In genomic region chr2:84875619-84876018, GRCh38 we compare ENCODE assay signal across 7 cellular contexts. TPM values are rescaled to one million over a fixed set of nuclear protein-coding genes. Genes with fewer than 3 reads are reported as not detected.
DNase-seq lines count a peak whose midpoint lies in the region; ATAC-seq and TF ChIP-seq lines count a peak whose summit lies in the region.
"Not testable (repeated sequence)": the region's sequence is repeated elsewhere in the genome, so short reads cannot be mapped to it uniquely, and the experiment has no call there.

No MANE protein-coding gene starts in this region.

- H3K9me3 Mint-ChIP-seq in CD8-positive, alpha-beta T cell; T-helper 2 cell treated with Interferon-gamma antibody and Interleukin-4, amounts not matched to agents 5 μg/mL and 100 μg/mL, for 36 hours; activated CD8-positive, alpha-beta T cell treated with anti-CD3 and anti-CD28 coated beads, Interleukin-2, amount 10 ng/mL, durations not matched to agents 7 days and 5 days (ENCODE audit: insufficient read depth); activated naive CD4-positive, alpha-beta T cell treated with anti-CD3 and anti-CD28 coated beads for 36 hours; activated naive CD8-positive, alpha-beta T cell treated with anti-CD3 and anti-CD28 coated beads, Interleukin-2, amount 10 ng/mL, durations not matched to agents 7 days and 5 days; effector memory CD8-positive, alpha-beta T cell; stimulated activated effector memory CD8-positive, alpha-beta T cell treated with anti-CD3 and anti-CD28 coated beads, Interleukin-12 subunit alpha, Interleukin-12 subunit beta, amount 100 ng/mL, for 72 hours: not testable (repeated sequence)

- CTCF ChIA-PET in CD8-positive, alpha-beta T cell (lab: Charles Lee) = interaction anchor here (0.6 to 17.9 kb wide), 5 partner anchors 18 to 561 kb away, joined by 3 to 278 read pairs (median 3); no protein-coding TSS in a partner anchor
- CTCF ChIA-PET in activated CD8-positive, alpha-beta T cell treated with anti-CD3 and anti-CD28 coated beads, Interleukin-2, amount 10 ng/mL, durations not matched to agents 7 days and 5 days (lab: Charles Lee) = interaction anchor here (0.7 to 24.0 kb wide), 6 partner anchors 9 to 387 kb away, joined by 3 to 397 read pairs (median 4); no protein-coding TSS in a partner anchor
- CTCF ChIA-PET in activated naive CD4-positive, alpha-beta T cell treated with anti-CD3 and anti-CD28 coated beads for 36 hours (lab: Charles Lee) = interaction anchor here (0.6 to 8.0 kb wide), 6 partner anchors 10 to 62 kb away, joined by 3 to 75 read pairs (median 12); no protein-coding TSS in a partner anchor

- H3K27ac ChIP-seq in CD8-positive, alpha-beta T cell (ENCODE audit: low read depth, low read length) = peak overlapping the region; percentile 3

- not testable (repeated sequence) for H3K9me3 ChIP-seq in CD8-positive, alpha-beta T cell (ENCODE audit: low read length)

- TF ChIP-seq CTCF in CD8-positive, alpha-beta T cell (IDR thresholded peaks at IDR 0.05) = not testable (repeated sequence)

- intact Hi-C loops in CD8-positive, alpha-beta T cell (cut with DNase I, micrococcal nuclease) = loop anchor here in 1 of 2 experiments (5.0 kb wide), 1 partner anchor 97 kb away; the partner anchor contains the start of gene KCMF1
- intact Hi-C loops in activated naive CD4-positive, alpha-beta T cell treated with anti-CD3 and anti-CD28 coated beads for 36 hours (cut with micrococcal nuclease) = not testable (repeated sequence)

- peaks cover 80% of the 10 kb centered on the region for H3K4me1 Mint-ChIP-seq in CD8-positive, alpha-beta T cell (ENCODE audit: low read depth)
- peaks cover 53% of the 10 kb centered on the region for H3K4me1 Mint-ChIP-seq in T-helper 2 cell treated with Interferon-gamma antibody and Interleukin-4, amounts not matched to agents 5 μg/mL and 100 μg/mL, for 36 hours (ENCODE audit: low read depth)
- peaks cover 78% of the 10 kb centered on the region for H3K4me1 Mint-ChIP-seq in activated CD8-positive, alpha-beta T cell treated with anti-CD3 and anti-CD28 coated beads, Interleukin-2, amount 10 ng/mL, durations not matched to agents 7 days and 5 days (ENCODE audit: low read depth)
- peaks cover 79% of the 10 kb centered on the region for H3K4me1 Mint-ChIP-seq in activated naive CD4-positive, alpha-beta T cell treated with anti-CD3 and anti-CD28 coated beads for 36 hours (ENCODE audit: low read depth)
- peaks cover 67% of the 10 kb centered on the region for H3K4me1 Mint-ChIP-seq in activated naive CD8-positive, alpha-beta T cell treated with anti-CD3 and anti-CD28 coated beads, Interleukin-2, amount 10 ng/mL, durations not matched to agents 7 days and 5 days
- peaks cover 24 to 32% of the 10 kb centered on the region in 2 donors for H3K4me1 Mint-ChIP-seq in effector memory CD8-positive, alpha-beta T cell (ENCODE audit: low read depth in 2 of 2)
- H3K4me1 Mint-ChIP-seq in stimulated activated effector memory CD8-positive, alpha-beta T cell treated with anti-CD3 and anti-CD28 coated beads, Interleukin-12 subunit alpha, Interleukin-12 subunit beta, amount 100 ng/mL, for 72 hours = peaks cover 46% of the 10 kb centered on the region

- H3K36me3 ChIP-seq in CD8-positive, alpha-beta T cell (ENCODE audit: insufficient read depth, low read length) = peaks cover 14% of the 10 kb centered on the region

- DNase-seq in CD8-positive, alpha-beta T cell; T-helper 2 cell treated with Interferon-gamma antibody and Interleukin-4, amounts not matched to agents 5 μg/mL and 100 μg/mL, for 36 hours (ENCODE audit: low spot score); activated CD8-positive, alpha-beta T cell treated with anti-CD3 and anti-CD28 coated beads, Interleukin-2, amount 10 ng/mL, durations not matched to agents 7 days and 5 days; activated naive CD8-positive, alpha-beta T cell treated with anti-CD3 and anti-CD28 coated beads, Interleukin-2, amount 10 ng/mL, durations not matched to agents 7 days and 5 days; effector memory CD8-positive, alpha-beta T cell; stimulated activated effector memory CD8-positive, alpha-beta T cell treated with anti-CD3 and anti-CD28 coated beads, Interleukin-12 subunit alpha, Interleukin-12 subunit beta, amount 100 ng/mL, for 72 hours (ENCODE audit: low spot score in 2 of 2): not testable (repeated sequence)
- peak; percentile 3 for DNase-seq in activated naive CD4-positive, alpha-beta T cell treated with anti-CD3 and anti-CD28 coated beads for 36 hours

- peak overlapping the region; percentile 91 for H3K27ac Mint-ChIP-seq in CD8-positive, alpha-beta T cell
- not testable (repeated sequence) for H3K27ac Mint-ChIP-seq in T-helper 2 cell treated with Interferon-gamma antibody and Interleukin-4, amounts not matched to agents 5 μg/mL and 100 μg/mL, for 36 hours
- H3K27ac Mint-ChIP-seq in activated CD8-positive, alpha-beta T cell treated with anti-CD3 and anti-CD28 coated beads, Interleukin-2, amount 10 ng/mL, durations not matched to agents 7 days and 5 days = peak overlapping the region; percentile 73
- peak overlapping the region; percentile 92 for H3K27ac Mint-ChIP-seq in activated naive CD4-positive, alpha-beta T cell treated with anti-CD3 and anti-CD28 coated beads for 36 hours
- H3K27ac Mint-ChIP-seq in activated naive CD8-positive, alpha-beta T cell treated with anti-CD3 and anti-CD28 coated beads, Interleukin-2, amount 10 ng/mL, durations not matched to agents 7 days and 5 days = peak overlapping the region; percentile 95
- H3K27ac Mint-ChIP-seq in effector memory CD8-positive, alpha-beta T cell = peak overlapping the region; percentile 9 to 36
- H3K27ac Mint-ChIP-seq in stimulated activated effector memory CD8-positive, alpha-beta T cell treated with anti-CD3 and anti-CD28 coated beads, Interleukin-12 subunit alpha, Interleukin-12 subunit beta, amount 100 ng/mL, for 72 hours = peak overlapping the region; percentile 54

- POLR2A ChIA-PET in CD8-positive, alpha-beta T cell (lab: Charles Lee) = interaction anchor here (0.8 to 2.9 kb wide), 2 partner anchors 27 to 50 kb away, joined by 3 to 13 read pairs; no protein-coding TSS in a partner anchor
- POLR2A ChIA-PET in activated CD8-positive, alpha-beta T cell treated with anti-CD3 and anti-CD28 coated beads, Interleukin-2, amount 10 ng/mL, durations not matched to agents 7 days and 5 days (lab: Charles Lee) = interaction anchor here (0.5 to 1.9 kb wide), 2 partner anchors 31 to 91 kb away, joined by 3 to 10 read pairs; partner anchors contain the start of gene TMSB10
- POLR2A ChIA-PET in activated naive CD8-positive, alpha-beta T cell treated with anti-CD3 and anti-CD28 coated beads, Interleukin-2, amount 10 ng/mL, durations not matched to agents 7 days and 5 days (lab: Charles Lee) = interaction anchor here (1.2 to 3.5 kb wide), 3 partner anchors 13 to 63 kb away, joined by 4 to 15 read pairs (median 5); partner anchors contain the start of gene TMSB10

- H3K36me3 Mint-ChIP-seq in CD8-positive, alpha-beta T cell = peaks cover 54% of the 10 kb centered on the region
- peaks cover 39% of the 10 kb centered on the region for H3K36me3 Mint-ChIP-seq in T-helper 2 cell treated with Interferon-gamma antibody and Interleukin-4, amounts not matched to agents 5 μg/mL and 100 μg/mL, for 36 hours (ENCODE audit: low read depth)
- H3K36me3 Mint-ChIP-seq in activated CD8-positive, alpha-beta T cell treated with anti-CD3 and anti-CD28 coated beads, Interleukin-2, amount 10 ng/mL, durations not matched to agents 7 days and 5 days (ENCODE audit: low read depth) = peaks cover 49% of the 10 kb centered on the region
- peaks cover 29% of the 10 kb centered on the region for H3K36me3 Mint-ChIP-seq in activated naive CD4-positive, alpha-beta T cell treated with anti-CD3 and anti-CD28 coated beads for 36 hours (ENCODE audit: low read depth)
- H3K36me3 Mint-ChIP-seq in activated naive CD8-positive, alpha-beta T cell treated with anti-CD3 and anti-CD28 coated beads, Interleukin-2, amount 10 ng/mL, durations not matched to agents 7 days and 5 days = peaks cover 40% of the 10 kb centered on the region
- not testable (repeated sequence) for H3K36me3 Mint-ChIP-seq in effector memory CD8-positive, alpha-beta T cell (ENCODE audit: insufficient read depth); stimulated activated effector memory CD8-positive, alpha-beta T cell treated with anti-CD3 and anti-CD28 coated beads, Interleukin-12 subunit alpha, Interleukin-12 subunit beta, amount 100 ng/mL, for 72 hours

- H3K4me3 Mint-ChIP-seq in CD8-positive, alpha-beta T cell = peak overlapping the region; percentile 92
- H3K4me3 Mint-ChIP-seq in T-helper 2 cell treated with Interferon-gamma antibody and Interleukin-4, amounts not matched to agents 5 μg/mL and 100 μg/mL, for 36 hours = peak overlapping the region; percentile 22
- H3K4me3 Mint-ChIP-seq in activated CD8-positive, alpha-beta T cell treated with anti-CD3 and anti-CD28 coated beads, Interleukin-2, amount 10 ng/mL, durations not matched to agents 7 days and 5 days = peak overlapping the region; percentile 15
- peak overlapping the region; percentile 16 for H3K4me3 Mint-ChIP-seq in activated naive CD4-positive, alpha-beta T cell treated with anti-CD3 and anti-CD28 coated beads for 36 hours
- H3K4me3 Mint-ChIP-seq in activated naive CD8-positive, alpha-beta T cell treated with anti-CD3 and anti-CD28 coated beads, Interleukin-2, amount 10 ng/mL, durations not matched to agents 7 days and 5 days = peak overlapping the region; percentile 95
- H3K4me3 Mint-ChIP-seq in effector memory CD8-positive, alpha-beta T cell; stimulated activated effector memory CD8-positive, alpha-beta T cell treated with anti-CD3 and anti-CD28 coated beads, Interleukin-12 subunit alpha, Interleukin-12 subunit beta, amount 100 ng/mL, for 72 hours: not testable (repeated sequence)

- ATAC-seq in CD8-positive, alpha-beta T cell; activated CD8-positive, alpha-beta T cell treated with anti-CD3 and anti-CD28 coated beads, Interleukin-2, amount 10 ng/mL, durations not matched to agents 7 days and 5 days; activated naive CD8-positive, alpha-beta T cell treated with anti-CD3 and anti-CD28 coated beads, Interleukin-2, amount 10 ng/mL, durations not matched to agents 7 days and 5 days (ENCODE audit: low read depth); effector memory CD8-positive, alpha-beta T cell (replicated peaks); stimulated activated effector memory CD8-positive, alpha-beta T cell treated with anti-CD3 and anti-CD28 coated beads, Interleukin-12 subunit alpha, Interleukin-12 subunit beta, amount 100 ng/mL, for 72 hours: not testable (repeated sequence)

- H3K27me3 Mint-ChIP-seq in CD8-positive, alpha-beta T cell (ENCODE audit: low read depth); T-helper 2 cell treated with Interferon-gamma antibody and Interleukin-4, amounts not matched to agents 5 μg/mL and 100 μg/mL, for 36 hours (ENCODE audit: low read depth); activated CD8-positive, alpha-beta T cell treated with anti-CD3 and anti-CD28 coated beads, Interleukin-2, amount 10 ng/mL, durations not matched to agents 7 days and 5 days (ENCODE audit: low read depth); activated naive CD4-positive, alpha-beta T cell treated with anti-CD3 and anti-CD28 coated beads for 36 hours (ENCODE audit: low read depth); activated naive CD8-positive, alpha-beta T cell treated with anti-CD3 and anti-CD28 coated beads, Interleukin-2, amount 10 ng/mL, durations not matched to agents 7 days and 5 days; effector memory CD8-positive, alpha-beta T cell: not testable (repeated sequence)

- H3K4me3 ChIP-seq in CD8-positive, alpha-beta T cell (ENCODE audit: low read depth, low read length) = peak overlapping the region; percentile 29

- not testable (repeated sequence) for H3K27me3 ChIP-seq in CD8-positive, alpha-beta T cell (ENCODE audit: insufficient read depth, low read length)

- peaks cover 69% of the 10 kb centered on the region for H3K4me1 ChIP-seq in CD8-positive, alpha-beta T cell (ENCODE audit: insufficient read depth, low read length)

RNA-seq across cellular contexts. Expression of gene TRABD2A, which starts 5.3 kb away (rescaled TPM):
- 100 to 1,000 TPM; 138 to 142 TPM for total RNA-seq in CD8-positive, alpha-beta T cell
- 10 to 100 TPM; 71.9 to 73.2 TPM for total RNA-seq in activated CD8-positive, alpha-beta T cell treated with anti-CD3 and anti-CD28 coated beads, Interleukin-2, amount 10 ng/mL, durations not matched to agents 7 days and 5 days
- total RNA-seq in activated naive CD4-positive, alpha-beta T cell treated with anti-CD3 and anti-CD28 coated beads for 36 hours = 10 to 100 TPM; 40.4 to 41.7 TPM
- total RNA-seq in activated naive CD8-positive, alpha-beta T cell treated with anti-CD3 and anti-CD28 coated beads, Interleukin-2, amount 10 ng/mL, durations not matched to agents 7 days and 5 days = 10 to 100 TPM; 81.1 to 85.5 TPM

RNA-seq across cellular contexts. Expression of gene TMSB10, which starts 29.8 kb away (rescaled TPM):
- total RNA-seq in CD8-positive, alpha-beta T cell = 1,000 to 10,000 TPM; 1,479 to 1,577 TPM
- total RNA-seq in activated CD8-positive, alpha-beta T cell treated with anti-CD3 and anti-CD28 coated beads, Interleukin-2, amount 10 ng/mL, durations not matched to agents 7 days and 5 days = 1,000 to 10,000 TPM; 4,520 to 4,885 TPM
- 1,000 to 10,000 TPM; 1,772 to 1,864 TPM for total RNA-seq in activated naive CD4-positive, alpha-beta T cell treated with anti-CD3 and anti-CD28 coated beads for 36 hours
- 1,000 to 10,000 TPM; 4,217 to 4,653 TPM for total RNA-seq in activated naive CD8-positive, alpha-beta T cell treated with anti-CD3 and anti-CD28 coated beads, Interleukin-2, amount 10 ng/mL, durations not matched to agents 7 days and 5 days
